In the genomic region with DNA sequence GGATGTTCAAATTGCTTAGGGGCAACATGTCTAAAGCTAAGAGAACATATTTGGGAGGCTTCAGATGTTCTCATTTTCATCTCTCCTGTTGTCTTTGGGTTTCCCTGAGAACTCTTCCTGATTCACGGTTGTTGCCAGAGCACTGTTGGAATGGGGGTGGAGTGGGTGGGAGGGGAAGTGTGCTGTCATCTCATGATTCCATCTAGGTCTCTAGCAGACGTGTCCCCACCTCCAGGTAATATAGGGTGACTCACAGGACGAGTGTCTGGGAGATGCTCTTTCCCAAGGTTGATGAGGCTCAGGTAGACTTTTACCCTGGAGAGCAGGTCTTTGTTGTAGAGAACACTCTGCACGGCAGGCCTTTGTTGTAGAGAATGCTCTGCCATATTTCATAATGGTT, we compare ENCODE assay signal across 22 cellular contexts.
A peak's percentile ranks its signal among the peaks of the same experiment; 100 is the strongest.
DNase-seq lines count a peak whose midpoint lies in the region; ATAC-seq, FAIRE-seq and TF ChIP-seq lines count a peak whose summit lies in the region.
"Had no signal": no experiment of that assay in that cellular context is flagged by ENCODE, and none has a peak within 500 bp of the region (broad histone marks: within the 10 kb centered on the region; RNA-seq: fewer than 3 reads in every experiment).

No MANE protein-coding gene starts in this region.

- intact Hi-C loops in uterus (cut with DNase I; ENCODE audit: low total_unique reads) = no loop called here
- intact Hi-C loops in Right ventricle myocardium superior (cut with DNase I) = no loop called here

- no peak overlapping the region for H3K27ac ChIP-seq in hepatocyte
- H3K27ac ChIP-seq in trophoblast cell (ENCODE audit: low read depth, low read length) = no peak overlapping the region
- H3K27ac ChIP-seq in uterus = no peak overlapping the region
- H3K27ac ChIP-seq: A549, C4-2B, GM23248 had no signal

- no peaks in the 10 kb centered on the region for H4K20me1 ChIP-seq in hepatocyte (ENCODE audit: insufficient read depth, poor library complexity, severe bottlenecking)

- H3K79me2 ChIP-seq in hepatocyte (no peaks in the 10 kb centered on the region), trophoblast cell (ENCODE audit: control insufficient read depth, insufficient read depth, low read length, poor library complexity) (no peaks in the 10 kb centered on the region)

- H3K79me1 ChIP-seq in trophoblast cell (ENCODE audit: low read length) = no peaks in the 10 kb centered on the region

- DNase-seq in bronchial epithelial cell (ENCODE audit: low read depth) (peak; percentile 13), hepatocyte (ENCODE audit: low spot score) (peak; percentile 10), trophoblast cell (peak in 1 of 2 donors; percentile 14), uterus (no peak), Right ventricle myocardium superior (no peak)
- DNase-seq: BE2C; CD4-positive, alpha-beta memory T cell; COR-L47; DMS153; DMS79 treated with DMSO at 0.1 percent for 48 hours; EL; GM23248 had no signal

- H3K9me3 ChIP-seq in hepatocyte (ENCODE audit: low read depth) (peaks cover 4% of the 10 kb centered on the region), trophoblast cell (ENCODE audit: insufficient read depth, low read depth, low read length) (no peaks in the 10 kb centered on the region), uterus (no peaks in the 10 kb centered on the region)
- H3K9me3 ChIP-seq: A549, BE2C had no signal

- H2BK12ac ChIP-seq in trophoblast cell (ENCODE audit: low read length) = no peak overlapping the region

- no peaks in the 10 kb centered on the region for H3K4me1 ChIP-seq in hepatocyte (ENCODE audit: insufficient read depth)
- H3K4me1 ChIP-seq in trophoblast cell (ENCODE audit: control insufficient read depth in 1 of 2, insufficient read depth in 2 of 2, low read length in 2 of 2) = peaks cover 0 to 2% of the 10 kb centered on the region in 2 experiments
- no peaks in the 10 kb centered on the region for H3K4me1 ChIP-seq in uterus
- H3K4me1 ChIP-seq: A549, BE2C had no signal

- no peak overlapping the region for H3K14ac ChIP-seq in trophoblast cell (ENCODE audit: low read length)

- no peak overlapping the region for H3K4me3 ChIP-seq in bronchial epithelial cell (ENCODE audit: low read depth, low read length)
- H3K4me3 ChIP-seq in hepatocyte = no peak overlapping the region
- H3K4me3 ChIP-seq in trophoblast cell (ENCODE audit: low read depth, low read length) = no peak overlapping the region
- no peak overlapping the region for H3K4me3 ChIP-seq in uterus
- H3K4me3 ChIP-seq: A549, GM23248 had no signal

- FAIRE-seq in bronchial epithelial cell (lab: Jason Lieb, UNC) = no peak
- FAIRE-seq: A549, D721Med, G401.6, GM12891, H54, HepG2, HTR-8/SVneo had no signal

- H4K8ac ChIP-seq in trophoblast cell (ENCODE audit: low read depth, low read length) = no peak overlapping the region

- no peak overlapping the region for H4K91ac ChIP-seq in trophoblast cell (ENCODE audit: low read depth, low read length)

- H2AFZ ChIP-seq in hepatocyte (no peak overlapping the region), trophoblast cell (ENCODE audit: insufficient read depth, low read length, poor library complexity) (no peak overlapping the region)
- H2AFZ ChIP-seq: GM23248 had no signal

- H2AK5ac ChIP-seq in trophoblast cell (ENCODE audit: low read length) = no peak overlapping the region

- TF ChIP-seq CTCF in bronchial epithelial cell (IDR thresholded peaks at IDR 0.05; ENCODE audit: insufficient read depth, low read length, severe bottlenecking) (no peak), hepatocyte (IDR thresholded peaks at IDR 0.05; ENCODE audit: poor library complexity) (no peak), uterus (IDR thresholded peaks at IDR 0.05) (no peak)

- H3K27me3 ChIP-seq in bronchial epithelial cell (ENCODE audit: control insufficient read depth, insufficient read depth, low read length) (no peaks in the 10 kb centered on the region), hepatocyte (no peaks in the 10 kb centered on the region), trophoblast cell (ENCODE audit: insufficient read depth, low read length) (no peaks in the 10 kb centered on the region), uterus (no peaks in the 10 kb centered on the region)
- H3K27me3 ChIP-seq: BE2C had no signal

- H2BK5ac ChIP-seq in trophoblast cell (ENCODE audit: low read depth, low read length, poor library complexity) = peak overlapping the region; percentile 4

- H3K4me2 ChIP-seq in hepatocyte (no peak overlapping the region), trophoblast cell (ENCODE audit: low read length) (no peak overlapping the region)
- H3K4me2 ChIP-seq: A549 had no signal

- no peak overlapping the region for H4K12ac ChIP-seq in trophoblast cell (ENCODE audit: low read depth, low read length)

- no peaks in the 10 kb centered on the region for H3K9me2 ChIP-seq in hepatocyte (replicated peaks; ENCODE audit: insufficient read depth)

- H3K36me3 ChIP-seq in bronchial epithelial cell (ENCODE audit: control insufficient read depth, insufficient read depth, low read length) = no peaks in the 10 kb centered on the region
- H3K36me3 ChIP-seq in hepatocyte (replicated peaks; ENCODE audit: insufficient read depth, low read depth) = no peaks in the 10 kb centered on the region
- H3K36me3 ChIP-seq in trophoblast cell (ENCODE audit: control insufficient read depth in 1 of 2, insufficient read depth in 2 of 2, low read length in 2 of 2) = no peaks in the 10 kb centered on the region
- H3K36me3 ChIP-seq in uterus = no peaks in the 10 kb centered on the region
- H3K36me3 ChIP-seq: BE2C had no signal

- no peak overlapping the region for H3K4ac ChIP-seq in trophoblast cell (ENCODE audit: low read depth, low read length)

- no peak overlapping the region for H3K18ac ChIP-seq in trophoblast cell (ENCODE audit: low read length)

- 62% methylated on average over 4 of the region's 4 CpGs for WGBS in hepatocyte (ENCODE audit: low lambda C conversion rate, missing lambda C conversion rate)
- WGBS in trophoblast cell (ENCODE audit: extremely low coverage, insufficient coverage, insufficient read length) = no CpG with 5 or more reads among the region's 4 CpGs

- H2BK120ac ChIP-seq in trophoblast cell (ENCODE audit: insufficient read depth, low read length, poor library complexity) = no peak overlapping the region

- ATAC-seq in Right ventricle myocardium superior (ENCODE audit: poor library complexity) = no peak
- no peak for ATAC-seq in HG03095 (IDR thresholded peaks at IDR 0.05; ENCODE audit: unreplicated experiment)
- ATAC-seq: A549, HCT116, HepG2 had no signal

- TF ChIP-seq POLR2A in uterus (IDR thresholded peaks at IDR 0.05) = no peak

- no peak overlapping the region for H3K9ac ChIP-seq in trophoblast cell (ENCODE audit: low read length)
- H3K9ac ChIP-seq: GM23248 had no signal

- no peak overlapping the region for H3K23ac ChIP-seq in trophoblast cell (ENCODE audit: low read length)

Comparison
In these comparisons a context has a peak if more than half of its experiments do, and no peak if none do; other contexts are left out.
1. DNase-seq: peak in bronchial epithelial cell (single experiment) and hepatocyte (single experiment); none in uterus (0 of 2) and Right ventricle myocardium superior (single experiment).